Comparison of ENCODE assay signal across 8 cellular contexts in genomic region chr3:186806173-186807055, GRCh38.
A peak's percentile ranks its signal among the peaks of the same experiment; 100 is the strongest.
DNase-seq lines count a peak whose midpoint lies in the region; ATAC-seq and TF ChIP-seq lines count a peak whose summit lies in the region.

RFC4 (minus strand) TSS chr3:186806482; CDS start chr3:186804713, 1,769 bp downstream.

- ATAC-seq in GM19043 (IDR thresholded peaks at IDR 0.05; ENCODE audit: low read depth, unreplicated experiment), result peak; percentile 89
- ATAC-seq in HG03280 (IDR thresholded peaks at IDR 0.05; ENCODE audit: unreplicated experiment), result peak; percentile 89

- H3K27me3 ChIP-seq in layer of hippocampus (ENCODE audit: control insufficient read depth, insufficient read depth, low read length), result no peaks in the 10 kb centered on the region

- peak within 1 kb of the TSS; percentile 80 for H3K27ac ChIP-seq in layer of hippocampus (ENCODE audit: low read depth, low read length)

- H3K4me3 ChIP-seq in AG10803 (ENCODE audit: low read length), result peak within 1 kb of the TSS; percentile 92
- peak within 1 kb of the TSS; percentile 87 for H3K4me3 ChIP-seq in choroid plexus epithelial cell (ENCODE audit: low read depth, low read length)

- DNase-seq in AG10803 (ENCODE audit: low read depth) (peak; percentile 48), NCI-H446 treated with DMSO at 0.1 percent for 48 hours (lab: John Stamatoyannopoulos, UW) (peak; percentile 68), choroid plexus epithelial cell (ENCODE audit: low read depth) (peak; percentile 60)
- DNase-seq in activated CD4-positive, alpha-beta T cell treated with anti-CD3 and anti-CD28 coated beads for 24 hours (ENCODE audit: low read depth in 2 of 2), result peak; percentile 75 to 87
- DNase-seq in stimulated activated CD4-positive, alpha-beta T cell treated with anti-CD3 and anti-CD28 coated beads, Interleukin-1b, Interleukin-23, amount 100 ng/mL, for 24 hours (ENCODE audit: low read depth in 4 of 4, low spot score in 1 of 4), result peak; percentile 66 to 85 (median 81)

- 0 out of 2 replicates have a peak, but pooled peaks have one; percentile 3 for TF ChIP-seq CTCF in AG10803 (conservative IDR thresholded peaks at IDR 0.05; ENCODE audit: low read length)
- no peak for TF ChIP-seq CTCF in choroid plexus epithelial cell (conservative IDR thresholded peaks at IDR 0.05; ENCODE audit: low read depth, low read length)

Comparison
In these comparisons a context has a peak if more than half of its experiments do, and no peak if none do; other contexts are left out.
1. Peak in every context shown above with its lines: DNase-seq, ATAC-seq, H3K4me3 ChIP-seq and H3K27ac ChIP-seq.